8 cellular contexts compared by ENCODE assay signal in genomic region chr19:1279782-1280341, GRCh38. TPM values are rescaled to one million over a fixed set of nuclear protein-coding genes. Genes with fewer than 3 reads are reported as not detected.
DNase-seq lines count a peak whose midpoint lies in the region; ATAC-seq and TF ChIP-seq lines count a peak whose summit lies in the region.

No MANE protein-coding gene starts in this region.

- H3K4me3 ChIP-seq in CD4-positive, CD25-positive, alpha-beta regulatory T cell (ENCODE audit: low read depth, low read length): no peak overlapping the region

- no peaks in the 10 kb centered on the region for H3K9me3 ChIP-seq in CD4-positive, CD25-positive, alpha-beta regulatory T cell (ENCODE audit: control insufficient read depth in 2 of 2, low read length in 2 of 2)

- peaks cover 7% of the 10 kb centered on the region for H3K36me3 Mint-ChIP-seq in CD4-positive, CD25-positive, alpha-beta regulatory T cell
- H3K36me3 Mint-ChIP-seq in HFFc6 (ENCODE audit: low read depth) (peaks cover 11% of the 10 kb centered on the region; the same call in 1 of the 2 replicates), mesothelial cell of epicardium (peaks cover 4% of the 10 kb centered on the region)
- H3K36me3 Mint-ChIP-seq in activated CD8-positive, alpha-beta memory T cell treated with anti-CD3 and anti-CD28 coated beads, Interleukin-2, amount 10 ng/mL, durations not matched to agents 7 days and 5 days: peaks cover 5% of the 10 kb centered on the region
- peaks cover 44% of the 10 kb centered on the region for H3K36me3 Mint-ChIP-seq in effector memory CD8-positive, alpha-beta T cell (ENCODE audit: insufficient read depth)

- H3K27ac Mint-ChIP-seq in CD4-positive, CD25-positive, alpha-beta regulatory T cell: peak overlapping the region in 2 of 3 donors; percentile 56 to 75
- H3K27ac Mint-ChIP-seq in HFFc6: no peak overlapping the region; the same call in 1 of the 2 replicates
- H3K27ac Mint-ChIP-seq in activated CD8-positive, alpha-beta memory T cell treated with anti-CD3 and anti-CD28 coated beads, Interleukin-2, amount 10 ng/mL, durations not matched to agents 7 days and 5 days: no peak overlapping the region
- peak overlapping the region in 1 of 2 donors; percentile 73 for H3K27ac Mint-ChIP-seq in effector memory CD8-positive, alpha-beta T cell
- peak overlapping the region; percentile 12 for H3K27ac Mint-ChIP-seq in mesothelial cell of epicardium

- DNase-seq in CD4-positive, CD25-positive, alpha-beta regulatory T cell: peak; percentile 67 to 83 (median 76)
- peak; percentile 74 for DNase-seq in HFFc6
- DNase-seq in NOMO-1 treated with DMSO at 0.1 percent for 48 hours (lab: John Stamatoyannopoulos, UW; ENCODE audit: unreplicated experiment): peak; percentile 70
- DNase-seq in activated CD8-positive, alpha-beta memory T cell treated with anti-CD3 and anti-CD28 coated beads, Interleukin-2, amount 10 ng/mL, durations not matched to agents 7 days and 5 days: peak; percentile 88
- DNase-seq in effector memory CD8-positive, alpha-beta T cell: peak; percentile 70 to 75 (median 74)
- DNase-seq in mesothelial cell of epicardium (ENCODE audit: low spot score in 2 of 2, unreplicated experiment in 2 of 2): peak; percentile 66 to 89
- peak; percentile 62 to 63 for DNase-seq in stimulated activated CD8-positive, alpha-beta memory T cell treated with anti-CD3 and anti-CD28 coated beads, Interleukin-7, amount 100 ng/mL, for 48 hours (ENCODE audit: extremely low read depth in 1 of 2, low read depth in 1 of 2)

- H3K4me1 ChIP-seq in CD4-positive, CD25-positive, alpha-beta regulatory T cell (ENCODE audit: control insufficient read depth, insufficient read depth, low read length, poor library complexity, severe bottlenecking): peaks cover 19% of the 10 kb centered on the region

- H3K4me3 Mint-ChIP-seq in CD4-positive, CD25-positive, alpha-beta regulatory T cell: peak overlapping the region; percentile 64 to 87 (median 80)
- H3K4me3 Mint-ChIP-seq in HFFc6: no peak overlapping the region
- H3K4me3 Mint-ChIP-seq in activated CD8-positive, alpha-beta memory T cell treated with anti-CD3 and anti-CD28 coated beads, Interleukin-2, amount 10 ng/mL, durations not matched to agents 7 days and 5 days: no peak overlapping the region
- peak overlapping the region; percentile 31 to 48 for H3K4me3 Mint-ChIP-seq in effector memory CD8-positive, alpha-beta T cell
- peak overlapping the region; percentile 37 for H3K4me3 Mint-ChIP-seq in mesothelial cell of epicardium

- H3K36me3 ChIP-seq in CD4-positive, CD25-positive, alpha-beta regulatory T cell (ENCODE audit: control insufficient read depth, insufficient read depth, low read length): peaks cover 5% of the 10 kb centered on the region

- peaks cover 20% of the 10 kb centered on the region for H3K27me3 Mint-ChIP-seq in CD4-positive, CD25-positive, alpha-beta regulatory T cell
- H3K27me3 Mint-ChIP-seq in HFFc6 (ENCODE audit: insufficient read depth) (peaks cover 16% of the 10 kb centered on the region), mesothelial cell of epicardium (ENCODE audit: low read depth) (peaks cover 6% of the 10 kb centered on the region)
- H3K27me3 Mint-ChIP-seq in activated CD8-positive, alpha-beta memory T cell treated with anti-CD3 and anti-CD28 coated beads, Interleukin-2, amount 10 ng/mL, durations not matched to agents 7 days and 5 days: peaks cover 10% of the 10 kb centered on the region
- peaks cover 9 to 11% of the 10 kb centered on the region in 2 donors for H3K27me3 Mint-ChIP-seq in effector memory CD8-positive, alpha-beta T cell

- CTCF ChIA-PET in activated CD8-positive, alpha-beta memory T cell treated with anti-CD3 and anti-CD28 coated beads, Interleukin-2, amount 10 ng/mL, durations not matched to agents 7 days and 5 days (lab: Charles Lee): interaction anchor here (0.6 to 5.1 kb wide), 27 partner anchors 9 to 444 kb away, joined by 3 to 40 read pairs (median 4); partner anchors contain the start of genes ATP5F1D and CIRBP

- TF ChIP-seq CTCF in HFFc6 (IDR thresholded peaks at IDR 0.05) (peak; percentile 98), mesothelial cell of epicardium (IDR thresholded peaks at IDR 0.05; ENCODE audit: unreplicated experiment) (peak; percentile 95)

- peaks cover 0 to 22% (median 11%) of the 10 kb centered on the region in 4 donors for H3K4me1 Mint-ChIP-seq in CD4-positive, CD25-positive, alpha-beta regulatory T cell
- H3K4me1 Mint-ChIP-seq in HFFc6 (ENCODE audit: low read depth) (peaks cover 16% of the 10 kb centered on the region), mesothelial cell of epicardium (peaks cover 13% of the 10 kb centered on the region)
- H3K4me1 Mint-ChIP-seq in activated CD8-positive, alpha-beta memory T cell treated with anti-CD3 and anti-CD28 coated beads, Interleukin-2, amount 10 ng/mL, durations not matched to agents 7 days and 5 days: peaks cover 19% of the 10 kb centered on the region
- peaks cover 15 to 22% of the 10 kb centered on the region in 2 donors for H3K4me1 Mint-ChIP-seq in effector memory CD8-positive, alpha-beta T cell (ENCODE audit: low read depth in 2 of 2)

- no peak overlapping the region for H3K27ac ChIP-seq in CD4-positive, CD25-positive, alpha-beta regulatory T cell (ENCODE audit: insufficient read depth, low read length, poor library complexity, severe bottlenecking)

- no peak for ATAC-seq in CD4-positive, CD25-positive, alpha-beta regulatory T cell (ENCODE audit: low read depth in 2 of 2)
- ATAC-seq in activated CD8-positive, alpha-beta memory T cell treated with anti-CD3 and anti-CD28 coated beads, Interleukin-2, amount 10 ng/mL, durations not matched to agents 7 days and 5 days: no peak
- ATAC-seq in effector memory CD8-positive, alpha-beta T cell (replicated peaks): no peak
- ATAC-seq in HG03457 (IDR thresholded peaks at IDR 0.05; ENCODE audit: unreplicated experiment): no peak

- peaks cover 3% of the 10 kb centered on the region for H3K27me3 ChIP-seq in CD4-positive, CD25-positive, alpha-beta regulatory T cell (ENCODE audit: control insufficient read depth, insufficient read depth, low read length)

- peaks cover 0 to 2% (median 0%) of the 10 kb centered on the region in 7 donors for H3K9me3 Mint-ChIP-seq in CD4-positive, CD25-positive, alpha-beta regulatory T cell
- H3K9me3 Mint-ChIP-seq in HFFc6: no peaks in the 10 kb centered on the region
- H3K9me3 Mint-ChIP-seq in activated CD8-positive, alpha-beta memory T cell treated with anti-CD3 and anti-CD28 coated beads, Interleukin-2, amount 10 ng/mL, durations not matched to agents 7 days and 5 days (ENCODE audit: low read depth): no peaks in the 10 kb centered on the region
- no peaks in the 10 kb centered on the region for H3K9me3 Mint-ChIP-seq in effector memory CD8-positive, alpha-beta T cell
- no peaks in the 10 kb centered on the region for H3K9me3 Mint-ChIP-seq in mesothelial cell of epicardium

RNA-seq across cellular contexts. Expression of gene FAM174C, which starts 4.5 kb away (rescaled TPM):
- 44.2 TPM for total RNA-seq in CD4-positive, CD25-positive, alpha-beta regulatory T cell
- polyA plus RNA-seq in CD4-positive, CD25-positive, alpha-beta regulatory T cell: 10 to 100 TPM; 72.9 to 91.3 (median 88.4) TPM
- 10 to 100 TPM; 54.2 to 77.6 (median 63.8) TPM for total RNA-seq in HFFc6 (2021; fragmentation: NEBNext Ultra II Directional; extraction: Animal tissue kit (Norgen Biotek cat#: 25700))
- 10 to 100 TPM; 54.7 to 60.3 TPM for total RNA-seq in activated CD8-positive, alpha-beta memory T cell treated with anti-CD3 and anti-CD28 coated beads, Interleukin-2, amount 10 ng/mL, durations not matched to agents 7 days and 5 days
- total RNA-seq in mesothelial cell of epicardium: 24.4 to 25.8 TPM (median 25.5 TPM) in 3 replicates

RNA-seq across cellular contexts. Expression of gene EFNA2, which starts 5.8 kb away (rescaled TPM):
- total RNA-seq in CD4-positive, CD25-positive, alpha-beta regulatory T cell: not detected
- polyA plus RNA-seq in CD4-positive, CD25-positive, alpha-beta regulatory T cell: not detected
- not detected for total RNA-seq in HFFc6 (2021; fragmentation: NEBNext Ultra II Directional; extraction: Animal tissue kit (Norgen Biotek cat#: 25700))
- not detected for total RNA-seq in activated CD8-positive, alpha-beta memory T cell treated with anti-CD3 and anti-CD28 coated beads, Interleukin-2, amount 10 ng/mL, durations not matched to agents 7 days and 5 days
- 13.1 to 15.0 TPM (median 14.0 TPM) in 3 replicates for total RNA-seq in mesothelial cell of epicardium

RNA-seq across cellular contexts. Expression of gene CIRBP, which starts 10.7 kb away (rescaled TPM):
- total RNA-seq in CD4-positive, CD25-positive, alpha-beta regulatory T cell: 497 TPM
- polyA plus RNA-seq in CD4-positive, CD25-positive, alpha-beta regulatory T cell: 100 to 1,000 TPM; 172 to 243 (median 210) TPM
- total RNA-seq in HFFc6 (2021; fragmentation: NEBNext Ultra II Directional; extraction: Animal tissue kit (Norgen Biotek cat#: 25700)): 100 to 1,000 TPM; 160 to 243 (median 190) TPM
- 100 to 1,000 TPM; 189 to 210 TPM for total RNA-seq in activated CD8-positive, alpha-beta memory T cell treated with anti-CD3 and anti-CD28 coated beads, Interleukin-2, amount 10 ng/mL, durations not matched to agents 7 days and 5 days
- 659 to 674 TPM (median 670 TPM) in 3 replicates for total RNA-seq in mesothelial cell of epicardium

RNA-seq across cellular contexts. Expression of gene MIDN, which starts 31.5 kb away (rescaled TPM):
- total RNA-seq in CD4-positive, CD25-positive, alpha-beta regulatory T cell: 126 TPM
- 1 to 10 TPM; 1.4 to 3.4 (median 1.8) TPM for polyA plus RNA-seq in CD4-positive, CD25-positive, alpha-beta regulatory T cell
- total RNA-seq in HFFc6 (2021; fragmentation: NEBNext Ultra II Directional; extraction: Animal tissue kit (Norgen Biotek cat#: 25700)): 10 to 100 TPM; 58.4 to 73.3 (median 67.4) TPM
- 10 to 100 TPM; 73.3 to 88.6 TPM for total RNA-seq in activated CD8-positive, alpha-beta memory T cell treated with anti-CD3 and anti-CD28 coated beads, Interleukin-2, amount 10 ng/mL, durations not matched to agents 7 days and 5 days
- 168 to 177 TPM (median 172 TPM) in 3 replicates for total RNA-seq in mesothelial cell of epicardium

RNA-seq across cellular contexts. Expression of gene ATP5F1D, which starts 38.3 kb away (rescaled TPM):
- 124 TPM for total RNA-seq in CD4-positive, CD25-positive, alpha-beta regulatory T cell
- polyA plus RNA-seq in CD4-positive, CD25-positive, alpha-beta regulatory T cell: 100 to 1,000 TPM; 208 to 236 (median 223) TPM
- 100 to 1,000 TPM; 190 to 243 (median 217) TPM for total RNA-seq in HFFc6 (2021; fragmentation: NEBNext Ultra II Directional; extraction: Animal tissue kit (Norgen Biotek cat#: 25700))
- total RNA-seq in activated CD8-positive, alpha-beta memory T cell treated with anti-CD3 and anti-CD28 coated beads, Interleukin-2, amount 10 ng/mL, durations not matched to agents 7 days and 5 days: 100 to 1,000 TPM; 190 to 221 TPM
- total RNA-seq in mesothelial cell of epicardium: 105 to 115 TPM (median 108 TPM) in 3 replicates

Comparison
In these comparisons a context has a peak if more than half of its experiments do, and no peak if none do; other contexts are left out.
1. H3K27ac Mint-ChIP-seq: peak in CD4-positive, CD25-positive, alpha-beta regulatory T cell (2 of 3) and mesothelial cell of epicardium (single experiment); none in HFFc6 (single experiment) and activated CD8-positive, alpha-beta memory T cell treated with anti-CD3 and anti-CD28 coated beads, Interleukin-2, amount 10 ng/mL, durations not matched to agents 7 days and 5 days (single experiment).
2. H3K4me3 Mint-ChIP-seq: peak in CD4-positive, CD25-positive, alpha-beta regulatory T cell (4 of 4), effector memory CD8-positive, alpha-beta T cell (2 of 2) and mesothelial cell of epicardium (single experiment); none in HFFc6 (single experiment) and activated CD8-positive, alpha-beta memory T cell treated with anti-CD3 and anti-CD28 coated beads, Interleukin-2, amount 10 ng/mL, durations not matched to agents 7 days and 5 days (single experiment).
3. RNA of gene EFNA2, which starts 5.8 kb away (total RNA-seq): 13.1 to 15.0 TPM in mesothelial cell of epicardium; not detected in CD4-positive, CD25-positive, alpha-beta regulatory T cell (single experiment), not detected in HFFc6 and not detected in activated CD8-positive, alpha-beta memory T cell treated with anti-CD3 and anti-CD28 coated beads, Interleukin-2, amount 10 ng/mL, durations not matched to agents 7 days and 5 days; every median in the first group is over 10 times any median in the second.
4. Peak in every context shown above with its lines, with median percentiles within 50 percentile points of each other: DNase-seq.